In genomic region chr7:44291066-44291732, GRCh38 we compare ENCODE assay signal across 9 cellular contexts. TPM values are rescaled to one million over a fixed set of nuclear protein-coding genes. Genes with fewer than 3 reads are reported as not detected.
DNase-seq lines count a peak whose midpoint lies in the region; ATAC-seq and TF ChIP-seq lines count a peak whose summit lies in the region.
"Had no signal": no experiment of that assay in that cellular context is flagged by ENCODE, and none has a peak within 500 bp of the region (broad histone marks: within the 10 kb centered on the region; RNA-seq: fewer than 3 reads in every experiment).

No MANE protein-coding gene starts in this region.

- H3K4me1 ChIP-seq in heart left ventricle = peaks cover 0 to 76% (median 49%) of the 10 kb centered on the region in 12 donors

- H3K9me3 ChIP-seq in heart left ventricle = no peaks in the 10 kb centered on the region

- TF ChIP-seq CTCF in HFFc6 (IDR thresholded peaks at IDR 0.05) (no peak), WTC11 (IDR thresholded peaks at IDR 0.05) (no peak), heart left ventricle (IDR thresholded peaks at IDR 0.05) (no peak)

- peaks cover 0 to 4% (median 0%) of the 10 kb centered on the region in 9 donors for H3K27me3 ChIP-seq in heart left ventricle

- CTCF ChIA-PET in WTC11 (lab: Charles Lee) = interaction anchor here (1.0 to 2.4 kb wide), 2 partner anchors 50 to 243 kb away, joined by 3 to 9 read pairs; no protein-coding TSS in a partner anchor

- no peaks in the 10 kb centered on the region for H3K9me3 Mint-ChIP-seq in HFFc6
- H3K9me3 Mint-ChIP-seq in WTC11 = no peaks in the 10 kb centered on the region

- ATAC-seq in WTC11 (no peak), heart left ventricle (peak; percentile 62 to 83 (median 69)), sciatic nerve (peak; percentile 14), GM21786 (IDR thresholded peaks at IDR 0.05; ENCODE audit: unreplicated experiment) (no peak)

- 37 to 44% (median 40%) methylated on average over 11 to 18 of the region's 18 CpGs for WGBS in heart left ventricle, 4 donors

- peak overlapping the region; percentile 62 to 92 (median 82) for H3K27ac ChIP-seq in heart left ventricle
- H3K27ac ChIP-seq: SK-N-MC had no signal

- no peak for TF ChIP-seq POLR2A in heart left ventricle (IDR thresholded peaks at IDR 0.05)

- H3K27me3 Mint-ChIP-seq in HFFc6 (ENCODE audit: insufficient read depth) = peaks cover 50% of the 10 kb centered on the region
- H3K27me3 Mint-ChIP-seq in WTC11 (ENCODE audit: low read depth) = peaks cover 4% of the 10 kb centered on the region; the same call in 1 of the 2 replicates

- H3K4me3 ChIP-seq in heart left ventricle = no peak overlapping the region
- H3K4me3 ChIP-seq: SK-N-MC had no signal

- H3K4me3 Mint-ChIP-seq in HFFc6 (no peak overlapping the region), WTC11 (no peak overlapping the region)

- POLR2A ChIA-PET in WTC11 (lab: Charles Lee) = no interaction called here

- intact Hi-C loops in heart left ventricle (cut with DNase I) = loop anchor here in 2 of 10 donors (5.0 kb wide), 1 partner anchor 34 kb away; no protein-coding TSS in a partner anchor
- intact Hi-C loops in sciatic nerve (cut with DNase I) = no loop called here

- H3K27ac Mint-ChIP-seq in HFFc6 = no peak overlapping the region
- H3K27ac Mint-ChIP-seq in WTC11 = no peak overlapping the region
- H3K27ac Mint-ChIP-seq: naive B cell had no signal

- DNase-seq in HFFc6 (peak; percentile 31), WTC11 (ENCODE audit: low spot score) (peak; percentile 0), heart left ventricle (peak; percentile 77 to 89 (median 88)), sciatic nerve (ENCODE audit: low spot score) (peak; percentile 56), NCI-H1436 (lab: John Stamatoyannopoulos, UW) (no peak)
- DNase-seq in stimulated activated CD4-positive, alpha-beta T cell treated with anti-CD3 and anti-CD28 coated beads, Interleukin-12 subunit alpha, Interleukin-12 subunit beta, amount 100 ng/mL, for 4 hours = no peak
- DNase-seq: naive B cell had no signal

- H3K4me1 Mint-ChIP-seq in HFFc6 (ENCODE audit: low read depth) (no peaks in the 10 kb centered on the region), WTC11 (peaks cover 4% of the 10 kb centered on the region; the same call in 1 of the 2 replicates)

- no peaks in the 10 kb centered on the region for H3K36me3 ChIP-seq in heart left ventricle

- H3K36me3 Mint-ChIP-seq in HFFc6 (ENCODE audit: low read depth) (no peaks in the 10 kb centered on the region), WTC11 (no peaks in the 10 kb centered on the region)
- H3K36me3 Mint-ChIP-seq: naive B cell had no signal

TF ChIP-seq in WTC11, 78 proteins besides CTCF, POLR2A, EP300 and RAD21:
- no peak for TF ChIP-seq HMGA2 (CRISPR knock-in tag; IDR thresholded peaks at IDR 0.05)
- no peak for TF ChIP-seq USF2 (CRISPR knock-in tag; IDR thresholded peaks at IDR 0.05)
- TF ChIP-seq STAT6 (CRISPR knock-in tag; conservative IDR thresholded peaks at IDR 0.05; ENCODE audit: low read depth) = no peak
- TF ChIP-seq NR2C2 (CRISPR knock-in tag; IDR thresholded peaks at IDR 0.05) = no peak
- TF ChIP-seq TP53 (CRISPR knock-in tag; IDR thresholded peaks at IDR 0.05) = no peak
- no peak for TF ChIP-seq ELF4 (CRISPR knock-in tag; IDR thresholded peaks at IDR 0.05; ENCODE audit: low read depth)
- TF ChIP-seq SP1 (CRISPR knock-in tag; conservative IDR thresholded peaks at IDR 0.05) = no peak
- TF ChIP-seq NR1H2 (CRISPR knock-in tag; IDR thresholded peaks at IDR 0.05) = no peak

RNA-seq across cellular contexts. Expression of gene CAMK2B, which starts 34.2 kb away (rescaled TPM):
- under 1 TPM in 2 of 6 experiments, not detected in 4; 0.11 to 0.41 TPM for total RNA-seq in HFFc6 (2021; fragmentation: NEBNext Ultra II Directional; extraction: Animal tissue kit (Norgen Biotek cat#: 25700))
- 0.41 to 0.53 TPM (median 0.44 TPM) in 3 replicates for total RNA-seq in WTC11 (2021)
- total RNA-seq in heart left ventricle = 100 to 1,000 TPM in 5 of 9 donors, 10 to 100 TPM in 4; 77.5 to 141 (median 104) TPM
- polyA plus RNA-seq in heart left ventricle = 100 to 1,000 TPM in 1 of 2 donors, 10 to 100 TPM in 1; 35.7 to 103 TPM
- 26.9 TPM for total RNA-seq in sciatic nerve

Comparison
In these comparisons a context has a peak if more than half of its experiments do, and no peak if none do; other contexts are left out.
1. DNase-seq: peak in HFFc6 (single experiment), WTC11 (single experiment), heart left ventricle (5 of 5) and sciatic nerve (single experiment); none in NCI-H1436 (single experiment) and stimulated activated CD4-positive, alpha-beta T cell treated with anti-CD3 and anti-CD28 coated beads, Interleukin-12 subunit alpha, Interleukin-12 subunit beta, amount 100 ng/mL, for 4 hours (single experiment).
2. ATAC-seq: peak in heart left ventricle (4 of 4) and sciatic nerve (single experiment); none in WTC11 (single experiment) and GM21786 (single experiment).
3. RNA of gene CAMK2B, which starts 34.2 kb away (total RNA-seq): 77.5 to 141 TPM in heart left ventricle and 26.9 TPM in sciatic nerve (single experiment); 0.41 to 0.53 TPM in WTC11 and 0.11 to 0.41 TPM in HFFc6; every median in the first group is over 10 times any median in the second.